4 cellular contexts compared by ENCODE assay signal in the genomic region with DNA sequence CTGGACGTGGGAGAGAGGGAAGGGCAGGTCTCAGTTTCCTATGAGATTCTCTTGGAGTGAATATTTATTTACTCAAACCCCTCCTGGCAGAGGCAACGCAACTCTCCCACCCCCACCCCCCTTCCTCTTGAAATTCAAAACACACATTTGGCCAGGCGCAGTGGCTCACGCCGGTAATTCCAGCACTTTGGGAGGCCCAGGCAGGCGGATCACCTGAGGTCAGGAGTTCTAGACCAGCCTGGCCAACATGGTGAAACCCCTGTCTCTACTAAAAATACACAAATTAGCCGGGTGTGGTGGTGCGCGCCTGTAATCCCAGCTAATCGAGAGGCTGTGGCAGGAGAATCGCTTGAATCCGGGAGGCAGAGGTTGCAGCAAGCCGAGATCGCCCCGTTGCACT. TPM values are rescaled to one million over a fixed set of nuclear protein-coding genes. Genes with fewer than 3 reads are reported as not detected.
"Had no signal": no experiment of that assay in that cellular context is flagged by ENCODE, and none has a peak within 500 bp of the region (broad histone marks: within the 10 kb centered on the region; RNA-seq: fewer than 3 reads in every experiment).

No MANE protein-coding gene starts in this region.

RNA-seq across cellular contexts. Expression of gene NFILZ, which starts 13.1 kb away (rescaled TPM):
- total RNA-seq: GM23248, H4, H9, HFFc6 had no signal
- polyA plus RNA-seq: GM23248 had no signal
